8 cellular contexts compared by ENCODE assay signal in the genomic region with DNA sequence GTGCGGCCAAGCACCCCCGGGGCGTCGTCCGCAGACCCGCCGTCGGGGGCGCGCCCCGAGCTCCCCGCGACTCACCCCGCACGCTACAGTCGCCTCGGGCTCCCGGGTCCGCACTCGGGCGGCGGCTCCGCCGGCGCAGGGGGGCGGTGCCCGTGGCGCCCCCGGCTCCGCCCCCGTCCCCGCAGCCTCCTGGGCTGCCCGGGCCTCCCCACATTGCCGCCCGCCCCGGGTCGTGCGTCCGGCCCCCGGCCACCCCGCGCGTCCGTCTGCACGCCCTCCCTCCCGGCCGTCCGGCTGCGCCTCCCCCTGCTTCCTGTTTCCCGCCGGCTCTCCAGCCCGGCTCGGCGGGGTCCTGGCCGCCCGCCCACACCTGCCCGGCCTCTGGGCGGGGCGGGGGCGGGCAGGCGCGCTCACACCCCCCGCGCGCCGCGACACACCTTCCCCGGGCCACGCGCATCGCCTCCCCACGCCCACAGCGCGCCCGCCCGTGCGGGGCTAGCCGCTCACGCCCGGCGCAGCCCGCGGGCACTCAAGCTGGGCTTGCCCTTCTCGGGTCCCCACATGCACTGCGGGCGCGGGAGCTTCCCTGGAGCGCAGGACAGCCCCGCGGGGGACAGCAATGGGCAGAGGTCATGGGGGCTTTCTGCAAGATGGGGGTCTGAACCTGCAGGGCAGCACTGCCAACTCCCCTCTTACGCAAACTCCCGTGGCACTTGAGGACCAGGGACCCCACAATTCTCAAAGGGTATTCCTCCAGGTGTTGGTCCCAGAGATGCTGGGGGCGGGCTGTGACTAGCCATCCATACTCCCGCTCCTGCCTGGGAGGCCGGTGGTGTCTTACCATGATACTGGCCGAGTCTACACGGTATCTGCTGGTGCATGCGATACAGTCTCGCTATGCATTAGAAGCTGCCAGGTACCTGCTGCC. TPM values are rescaled to one million over a fixed set of nuclear protein-coding genes. Genes with fewer than 3 reads are reported as not detected.
A peak's percentile ranks its signal among the peaks of the same experiment; 100 is the strongest.
DNase-seq lines count a peak whose midpoint lies in the region; ATAC-seq and TF ChIP-seq lines count a peak whose summit lies in the region.

A gene with protein sequence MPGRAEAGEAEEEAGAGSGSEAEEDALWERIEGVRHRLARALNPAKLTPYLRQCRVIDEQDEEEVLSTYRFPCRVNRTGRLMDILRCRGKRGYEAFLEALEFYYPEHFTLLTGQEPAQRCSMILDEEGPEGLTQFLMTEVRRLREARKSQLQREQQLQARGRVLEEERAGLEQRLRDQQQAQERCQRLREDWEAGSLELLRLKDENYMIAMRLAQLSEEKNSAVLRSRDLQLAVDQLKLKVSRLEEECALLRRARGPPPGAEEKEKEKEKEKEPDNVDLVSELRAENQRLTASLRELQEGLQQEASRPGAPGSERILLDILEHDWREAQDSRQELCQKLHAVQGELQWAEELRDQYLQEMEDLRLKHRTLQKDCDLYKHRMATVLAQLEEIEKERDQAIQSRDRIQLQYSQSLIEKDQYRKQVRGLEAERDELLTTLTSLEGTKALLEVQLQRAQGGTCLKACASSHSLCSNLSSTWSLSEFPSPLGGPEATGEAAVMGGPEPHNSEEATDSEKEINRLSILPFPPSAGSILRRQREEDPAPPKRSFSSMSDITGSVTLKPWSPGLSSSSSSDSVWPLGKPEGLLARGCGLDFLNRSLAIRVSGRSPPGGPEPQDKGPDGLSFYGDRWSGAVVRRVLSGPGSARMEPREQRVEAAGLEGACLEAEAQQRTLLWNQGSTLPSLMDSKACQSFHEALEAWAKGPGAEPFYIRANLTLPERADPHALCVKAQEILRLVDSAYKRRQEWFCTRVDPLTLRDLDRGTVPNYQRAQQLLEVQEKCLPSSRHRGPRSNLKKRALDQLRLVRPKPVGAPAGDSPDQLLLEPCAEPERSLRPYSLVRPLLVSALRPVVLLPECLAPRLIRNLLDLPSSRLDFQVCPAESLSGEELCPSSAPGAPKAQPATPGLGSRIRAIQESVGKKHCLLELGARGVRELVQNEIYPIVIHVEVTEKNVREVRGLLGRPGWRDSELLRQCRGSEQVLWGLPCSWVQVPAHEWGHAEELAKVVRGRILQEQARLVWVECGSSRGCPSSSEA (minus strand): TSS at position 148 of the 928 bp plus-strand sequence. CDS start 215 bp downstream, outside the sequence.

- CTCF ChIA-PET in CD8-positive, alpha-beta memory T cell (lab: Charles Lee), result interaction anchor here (1.9 kb wide), 1 partner anchor 47 kb away, joined by 4 read pairs; no protein-coding TSS in a partner anchor
- CTCF ChIA-PET in MCF 10A (lab: Yijun Ruan, JAX), result interaction anchor here (0.6 to 0.8 kb wide), 2 partner anchors 20 to 88 kb away, joined by 3 to 4 read pairs; no protein-coding TSS in a partner anchor

- BruUV-seq in MCF 10A (replicated peaks; lab: Mats Ljungman, UMichigan), result no TSS peak

- H3K27me3 ChIP-seq in CD8-positive, alpha-beta memory T cell (ENCODE audit: insufficient read depth, low read length, poor library complexity, severe bottlenecking), result peaks cover 15% of the 10 kb centered on the region
- peaks cover 9 to 37% (median 28%) of the 10 kb centered on the region in 5 donors for H3K27me3 ChIP-seq in subcutaneous abdominal adipose tissue (ENCODE audit: control insufficient read depth in 5 of 5, insufficient read depth in 4 of 5, low read length in 5 of 5)

- no peak for TF ChIP-seq CTCF in MCF 10A (IDR thresholded peaks at IDR 0.05; ENCODE audit: unreplicated experiment)

- H3K9me3 Mint-ChIP-seq in CD8-positive, alpha-beta memory T cell, result no peaks in the 10 kb centered on the region
- no peaks in the 10 kb centered on the region for H3K9me3 Mint-ChIP-seq in MCF 10A (ENCODE audit: unreplicated experiment)

- peak within 1 kb of the TSS in 2 of 8 donors; percentile 7 to 25 for H3K27ac Mint-ChIP-seq in CD8-positive, alpha-beta memory T cell
- peak within 1 kb of the TSS; percentile 60 for H3K27ac Mint-ChIP-seq in MCF 10A (ENCODE audit: low read depth, unreplicated experiment)

- H3K4me1 Mint-ChIP-seq in CD8-positive, alpha-beta memory T cell, result peaks cover 6 to 11% (median 7%) of the 10 kb centered on the region in 3 donors
- H3K4me1 Mint-ChIP-seq in MCF 10A (ENCODE audit: insufficient read depth, unreplicated experiment), result peaks cover 7% of the 10 kb centered on the region

- no peaks in the 10 kb centered on the region for H3K36me3 ChIP-seq in CD8-positive, alpha-beta memory T cell (ENCODE audit: insufficient read depth, low read length)
- peaks cover 0 to 4% (median 2%) of the 10 kb centered on the region in 5 donors for H3K36me3 ChIP-seq in subcutaneous abdominal adipose tissue (ENCODE audit: control insufficient read depth in 5 of 5, insufficient read depth in 5 of 5, low read length in 5 of 5)

- no peaks in the 10 kb centered on the region for H3K9me3 ChIP-seq in CD8-positive, alpha-beta memory T cell (ENCODE audit: low read length)
- H3K9me3 ChIP-seq in subcutaneous abdominal adipose tissue (ENCODE audit: control insufficient read depth in 5 of 5, low read length in 5 of 5), result no peaks in the 10 kb centered on the region

- H3K4me1 ChIP-seq in CD8-positive, alpha-beta memory T cell (ENCODE audit: insufficient read depth, low read length), result peaks cover 6% of the 10 kb centered on the region
- H3K4me1 ChIP-seq in subcutaneous abdominal adipose tissue (ENCODE audit: control insufficient read depth in 5 of 5, insufficient read depth in 5 of 5, low read length in 5 of 5), result peaks cover 0 to 27% (median 10%) of the 10 kb centered on the region in 5 donors

- peak within 1 kb of the TSS; percentile 60 to 84 (median 77) for H3K4me3 Mint-ChIP-seq in CD8-positive, alpha-beta memory T cell
- H3K4me3 Mint-ChIP-seq in MCF 10A (ENCODE audit: unreplicated experiment), result peak within 1 kb of the TSS; percentile 77

- no peak within 1 kb of the TSS for H3K27ac ChIP-seq in CD8-positive, alpha-beta memory T cell (ENCODE audit: low read depth, low read length)
- no peak within 1 kb of the TSS for H3K27ac ChIP-seq in subcutaneous abdominal adipose tissue (ENCODE audit: low read depth, low read length)

- H3K27me3 Mint-ChIP-seq in CD8-positive, alpha-beta memory T cell, result peaks cover 23 to 44% of the 10 kb centered on the region in 2 donors
- H3K27me3 Mint-ChIP-seq in MCF 10A (ENCODE audit: insufficient read depth, unreplicated experiment), result no peaks in the 10 kb centered on the region

- no peak for ATAC-seq in GM19035 (IDR thresholded peaks at IDR 0.05; ENCODE audit: unreplicated experiment)

- peak within 1 kb of the TSS in 1 of 5 donors; percentile 72 for H3K9ac ChIP-seq in subcutaneous abdominal adipose tissue (ENCODE audit: low read length in 5 of 5)

- H3K4me3 ChIP-seq in CD8-positive, alpha-beta memory T cell (ENCODE audit: low read length), result peak within 1 kb of the TSS; percentile 28
- H3K4me3 ChIP-seq in subcutaneous abdominal adipose tissue (ENCODE audit: low read depth in 1 of 5, low read length in 5 of 5), result peak within 1 kb of the TSS in 4 of 5 donors; percentile 55 to 74 (median 68)

- DNase-seq in CD8-positive, alpha-beta memory T cell, result peak in 1 of 5 donors; percentile 15
- DNase-seq in M059J (ENCODE audit: low read depth) (no peak), MCF 10A (ENCODE audit: unreplicated experiment) (peak; percentile 42), kidney tubule cell (ENCODE audit: low spot score) (peak; percentile 68), activated gamma-delta T cell (lab: John Stamatoyannopoulos, UW) (no peak), NCI-H446 treated with DMSO at 0.1 percent for 48 hours (lab: John Stamatoyannopoulos, UW) (no peak)

- no peaks in the 10 kb centered on the region for H3K36me3 Mint-ChIP-seq in CD8-positive, alpha-beta memory T cell
- H3K36me3 Mint-ChIP-seq in MCF 10A (ENCODE audit: insufficient read depth, unreplicated experiment), result peaks cover 14% of the 10 kb centered on the region

- POLR2A ChIA-PET in CD8-positive, alpha-beta memory T cell (lab: Charles Lee), result no interaction called here
- POLR2A ChIA-PET in MCF 10A (lab: Yijun Ruan, JAX), result interaction anchor here (1.0 to 1.6 kb wide), 4 partner anchors 12 to 89 kb away, joined by 4 to 5 read pairs (median 4); a partner anchor contains a TSS

- intact Hi-C loops in MCF 10A (cut with micrococcal nuclease), result no loop called here

RNA-seq across cellular contexts. Expression of the gene that starts here (rescaled TPM):
- total RNA-seq in CD8-positive, alpha-beta memory T cell, result under 1 TPM; 0.29 to 0.31 TPM
- 1.0 TPM for polyA plus RNA-seq in CD8-positive, alpha-beta memory T cell
- 8.3 and 10.6 TPM in 2 replicates for total RNA-seq in M059J (2014; rRNA removed; shearing (Covaris generic))
- 20.6 and 22.7 TPM in 2 replicates for total RNA-seq in MCF 10A (2022)

Comparison
In these comparisons a context has a peak if more than half of its experiments do, and no peak if none do; other contexts are left out.
1. DNase-seq: peak in MCF 10A (single experiment) and kidney tubule cell (single experiment); none in M059J (single experiment), activated gamma-delta T cell (single experiment) and NCI-H446 treated with DMSO at 0.1 percent for 48 hours (single experiment).